ENCODE assay signal across 8 cellular contexts in the genomic region with DNA sequence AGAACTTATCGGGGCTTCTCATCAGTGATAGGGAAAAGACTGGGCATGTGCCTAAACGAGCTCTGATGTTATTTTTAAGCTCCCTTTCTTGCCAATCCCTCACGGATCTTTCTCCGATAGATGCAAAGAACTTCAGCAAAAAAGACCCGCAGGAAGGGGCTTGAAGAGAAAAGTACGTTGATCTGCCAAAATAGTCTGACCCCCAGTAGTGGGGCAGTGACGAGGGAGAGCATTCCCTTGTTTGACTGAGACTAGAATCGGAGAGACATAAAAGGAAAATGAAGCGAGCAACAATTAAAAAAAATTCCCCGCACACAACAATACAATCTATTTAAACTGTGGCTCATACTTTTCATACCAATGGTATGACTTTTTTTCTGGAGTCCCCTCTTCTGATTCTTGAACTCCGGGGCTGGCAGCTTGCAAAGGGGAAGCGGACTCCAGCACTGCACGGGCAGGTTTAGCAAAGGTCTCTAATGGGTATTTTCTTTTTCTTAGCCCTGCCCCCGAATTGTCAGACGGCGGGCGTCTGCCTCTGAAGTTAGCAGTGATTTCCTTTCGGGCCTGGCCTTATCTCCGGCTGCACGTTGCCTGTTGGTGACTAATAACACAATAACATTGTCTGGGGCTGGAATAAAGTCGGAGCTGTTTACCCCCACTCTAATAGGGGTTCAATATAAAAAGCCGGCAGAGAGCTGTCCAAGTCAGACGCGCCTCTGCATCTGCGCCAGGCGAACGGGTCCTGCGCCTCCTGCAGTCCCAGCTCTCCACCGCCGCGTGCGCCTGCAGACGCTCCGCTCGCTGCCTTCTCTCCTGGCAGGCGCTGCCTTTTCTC. TPM values are rescaled to one million over a fixed set of nuclear protein-coding genes. Genes with fewer than 3 reads are reported as not detected.
A peak's percentile ranks its signal among the peaks of the same experiment; 100 is the strongest.
DNase-seq lines count a peak whose midpoint lies in the region; ATAC-seq and TF ChIP-seq lines count a peak whose summit lies in the region.

A gene (plus strand): TSS at position 707 of the 835 bp plus-strand sequence. CDS start 269 bp downstream, outside the sequence.

- peak; percentile 74 for ATAC-seq in HG03039 (IDR thresholded peaks at IDR 0.05; ENCODE audit: unreplicated experiment)

- peak within 1 kb of the TSS; percentile 95 for H3K27ac ChIP-seq in epithelial cell of prostate

- H3K4me3 ChIP-seq in AG09309 (ENCODE audit: control insufficient read depth, low read depth, low read length) = peak within 1 kb of the TSS; percentile 43

- no peak for DNase-seq in AG09309 (ENCODE audit: low read depth)
- peak; percentile 71 for DNase-seq in NCI-H460 (ENCODE audit: extremely low read depth, low read depth)
- DNase-seq in activated CD8-positive, alpha-beta memory T cell treated with anti-CD3 and anti-CD28 coated beads for 24 hours = peak; percentile 79
- DNase-seq in epithelial cell of prostate (ENCODE audit: low read depth, low spot score) = no peak
- DNase-seq in middle frontal gyrus (ENCODE audit: extremely low spot score, low spot score) = peak; percentile 60
- peak; percentile 76 for DNase-seq in stimulated activated CD8-positive, alpha-beta memory T cell treated with anti-CD3 and anti-CD28 coated beads, Interleukin-4, amount 100 ng/mL, for 48 hours

- TF ChIP-seq CTCF in AG09309 (IDR thresholded peaks at IDR 0.05; ENCODE audit: control insufficient read depth, insufficient read depth, low read depth, low read length, missing control alignments) = peak; percentile 61

- TF ChIP-seq POLR2A in GM18526 (IDR thresholded peaks at IDR 0.05; ENCODE audit: extremely low read depth, insufficient read length) = peak; percentile 52

RNA-seq across cellular contexts. Expression of the gene that starts here (rescaled TPM):
- total RNA-seq in NCI-H460 (2014; rRNA removed; shearing (Covaris generic)) = 12.0 and 12.8 TPM in 2 replicates
- polyA plus RNA-seq in NCI-H460 (2014; cell fraction: nucleus; rRNA removed) = 6.7 and 15.1 TPM in 2 replicates

Comparison
In these comparisons a context has a peak if more than half of its experiments do, and no peak if none do; other contexts are left out.
1. DNase-seq: peak in NCI-H460 (single experiment), activated CD8-positive, alpha-beta memory T cell treated with anti-CD3 and anti-CD28 coated beads for 24 hours (single experiment), middle frontal gyrus (single experiment) and stimulated activated CD8-positive, alpha-beta memory T cell treated with anti-CD3 and anti-CD28 coated beads, Interleukin-4, amount 100 ng/mL, for 48 hours (single experiment); none in AG09309 (single experiment) and epithelial cell of prostate (single experiment).